ENCODE assay signal across 8 cellular contexts in the genomic region with DNA sequence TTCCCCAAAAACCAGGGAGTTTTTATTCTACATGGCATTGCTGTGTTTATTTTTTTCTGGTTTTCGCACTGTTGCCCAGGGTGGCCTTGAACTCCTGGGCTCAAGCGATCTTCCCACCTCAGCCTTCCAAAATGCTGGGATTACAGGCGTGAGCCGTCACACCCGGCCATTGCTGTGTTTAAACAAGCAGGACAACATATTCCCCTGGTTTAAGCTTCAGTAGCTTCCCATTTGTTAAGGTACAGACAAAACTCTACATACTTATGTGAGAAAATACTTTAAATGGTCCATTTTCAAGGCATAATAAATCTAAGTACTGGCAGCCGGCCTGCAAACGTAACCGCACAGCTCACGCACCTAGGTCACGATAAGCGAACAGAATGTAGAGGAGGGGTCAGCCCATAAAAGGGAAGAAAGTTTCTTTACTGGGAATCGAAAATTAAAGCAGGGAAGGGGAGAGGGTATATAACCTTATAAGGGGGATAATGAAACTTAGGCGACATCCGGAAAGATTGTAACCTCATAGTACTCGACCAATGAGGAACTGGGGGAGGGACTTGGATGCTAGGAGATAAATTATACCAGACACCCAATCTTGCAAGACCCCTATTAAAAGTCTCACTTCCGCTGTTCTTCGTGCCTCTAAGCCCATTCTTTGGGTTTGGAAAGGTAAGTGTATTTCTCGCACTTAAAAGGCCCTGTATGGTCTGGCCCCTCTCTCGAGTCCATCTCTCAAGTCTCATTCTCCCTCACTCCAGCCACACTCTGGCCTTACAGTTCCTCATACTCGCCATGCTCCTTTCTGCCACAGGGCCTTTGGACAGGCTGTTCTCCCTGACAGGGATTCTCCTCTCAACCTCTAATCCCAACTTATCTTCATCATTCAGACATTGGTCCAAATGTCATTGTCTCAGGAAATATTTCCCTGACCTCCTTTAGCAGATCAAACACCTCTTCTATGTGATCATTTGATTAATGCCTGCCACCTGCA. TPM values are rescaled to one million over a fixed set of nuclear protein-coding genes. Genes with fewer than 3 reads are reported as not detected.
DNase-seq lines count a peak whose midpoint lies in the region; TF ChIP-seq lines count a peak whose summit lies in the region.

No MANE protein-coding gene starts in this region.

- H3K4me1 ChIP-seq in adipocyte (ENCODE audit: control insufficient read depth, insufficient read depth, low read length) = peaks cover 3% of the 10 kb centered on the region
- no peaks in the 10 kb centered on the region for H3K4me1 ChIP-seq in thymus (ENCODE audit: control insufficient read depth, insufficient read depth, low read length)

- 79% methylated on average over 20 of the region's 20 CpGs for WGBS in thymus

- H3K9me3 ChIP-seq in adipocyte (ENCODE audit: control insufficient read depth, low read length) (no peaks in the 10 kb centered on the region), thymus (ENCODE audit: control insufficient read depth) (no peaks in the 10 kb centered on the region)

- no peak for TF ChIP-seq CTCF in kidney epithelial cell (IDR thresholded peaks at IDR 0.05; ENCODE audit: insufficient read depth, low read length, poor library complexity, severe bottlenecking)

- H3K27me3 ChIP-seq in adipocyte (replicated peaks; ENCODE audit: control insufficient read depth, insufficient read depth, low read length) = no peaks in the 10 kb centered on the region
- H3K27me3 ChIP-seq in kidney epithelial cell (ENCODE audit: control insufficient read depth, insufficient read depth, low read length) = no peaks in the 10 kb centered on the region
- H3K27me3 ChIP-seq in thymus (ENCODE audit: control insufficient read depth, insufficient read depth) = no peaks in the 10 kb centered on the region

- peak; percentile 58 for DNase-seq in activated CD8-positive, alpha-beta memory T cell treated with anti-CD3 and anti-CD28 coated beads for 24 hours
- DNase-seq in activated CD8-positive, alpha-beta memory T cell treated with anti-CD3 and anti-CD28 coated beads, Interleukin-2, amount 50 U/mL, for 48 hours = no peak
- DNase-seq in adipocyte (ENCODE audit: low read depth) (no peak), kidney epithelial cell (ENCODE audit: low read depth) (no peak), OCI-M2 (lab: John Stamatoyannopoulos, UW; ENCODE audit: unreplicated experiment) (no peak), NCI-H146 (lab: John Stamatoyannopoulos, UW) (no peak), DMS53 (lab: John Stamatoyannopoulos, UW) (no peak)

- peak overlapping the region; percentile 87 for H3K9ac ChIP-seq in adipocyte (ENCODE audit: low read length)

- H3K27ac ChIP-seq in thymus (ENCODE audit: low read depth) = peak overlapping the region; percentile 22

- H3K4me3 ChIP-seq in adipocyte (ENCODE audit: low read length) (peak overlapping the region; percentile 79), kidney epithelial cell (ENCODE audit: low read depth, low read length) (peak overlapping the region; percentile 36), thymus (ENCODE audit: low read length) (peak overlapping the region; percentile 65)

- no peaks in the 10 kb centered on the region for H3K36me3 ChIP-seq in adipocyte (ENCODE audit: control insufficient read depth, insufficient read depth, low read length, severe bottlenecking)
- H3K36me3 ChIP-seq in kidney epithelial cell (ENCODE audit: control insufficient read depth, insufficient read depth, low read length) = no peaks in the 10 kb centered on the region
- no peaks in the 10 kb centered on the region for H3K36me3 ChIP-seq in thymus (ENCODE audit: control insufficient read depth, insufficient read depth)

RNA-seq across cellular contexts. Expression of a gene that starts 59.2 kb away (rescaled TPM):
- 0.04 and 0.07 TPM in 2 replicates for total RNA-seq in kidney epithelial cell
- 0.46 TPM for polyA plus RNA-seq in thymus

RNA-seq across cellular contexts. Expression of a gene that starts 59.8 kb away (rescaled TPM):
- 26.9 and 34.0 TPM in 2 replicates for total RNA-seq in kidney epithelial cell
- 31.1 TPM for polyA plus RNA-seq in thymus
